21 cellular contexts compared by ENCODE assay signal in the genomic region with DNA sequence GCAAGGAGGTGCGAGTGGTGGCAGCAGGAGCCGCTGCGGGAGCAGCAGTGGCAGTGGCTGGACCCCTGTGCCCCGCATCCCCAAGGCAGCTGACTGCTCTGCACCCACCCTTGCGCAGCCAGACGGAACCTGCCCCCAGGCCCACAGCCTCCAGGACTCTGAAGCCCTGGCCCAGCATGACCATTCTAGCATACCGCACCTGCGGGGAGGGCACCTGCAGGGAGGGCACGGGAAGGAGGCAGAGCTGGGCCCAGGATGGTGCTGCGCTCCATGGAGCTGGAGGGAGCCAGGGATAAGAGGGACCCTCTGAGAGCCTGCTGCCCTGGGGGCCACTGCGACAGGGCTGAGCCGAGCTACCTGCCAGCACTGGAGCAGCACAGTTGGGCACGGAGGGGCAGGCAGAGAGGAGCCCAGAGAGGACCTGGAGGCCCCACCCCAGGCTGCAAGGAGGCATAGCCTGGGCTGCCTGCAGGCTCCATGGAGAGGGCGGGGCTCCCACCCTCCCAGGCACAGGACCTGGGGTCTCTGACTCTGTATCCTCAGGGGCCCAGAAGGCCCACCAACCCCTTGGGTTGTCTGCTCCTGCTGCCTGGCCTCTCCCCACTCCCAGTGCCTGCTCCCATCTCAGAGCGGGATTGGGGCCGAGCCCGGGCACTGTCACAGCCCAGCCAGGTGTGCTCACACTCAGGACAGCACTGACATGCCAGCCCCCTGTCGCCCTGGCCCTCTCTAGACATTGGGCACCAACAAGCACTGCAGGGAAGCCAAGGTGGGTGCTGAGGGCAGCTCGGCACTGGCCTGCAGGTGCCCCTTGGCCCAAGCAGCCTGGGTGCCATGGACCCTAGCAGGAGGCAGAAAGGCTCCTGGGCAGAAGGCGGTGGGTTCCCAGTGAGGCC.
"Had no signal": no experiment of that assay in that cellular context is flagged by ENCODE, and none has a peak within 500 bp of the region (broad histone marks: within the 10 kb centered on the region; RNA-seq: fewer than 3 reads in every experiment).

No MANE protein-coding gene starts in this region.

- H3K4me1 Mint-ChIP-seq: activated naive CD4-positive, alpha-beta T cell treated with anti-CD3 and anti-CD28 coated beads, Interleukin-2, amount 50 U/mL, for 24 hours had no signal

- H3K27ac Mint-ChIP-seq: activated CD8-positive, alpha-beta T cell treated with anti-CD3 and anti-CD28 coated beads, Interleukin-2, amount 10 ng/mL, durations not matched to agents 7 days and 5 days; activated naive CD4-positive, alpha-beta T cell treated with anti-CD3 and anti-CD28 coated beads, Interleukin-2, amount 50 U/mL, for 24 hours; stimulated activated naive CD8-positive, alpha-beta T cell treated with anti-CD3 and anti-CD28 coated beads, Interleukin-15, Interleukin-2, amounts not matched to agents 100 ng/mL and 50 ng/mL, for 24 hours; T-helper 1 cell treated with Interleukin-12 subunit alpha and Interleukin-12 subunit beta and Interleukin-4 antibody, amounts not matched to agents 30 μg/mL and 1 μg/mL, for 36 hours had no signal

- H3K36me3 ChIP-seq: ascending aorta, brain microvascular endothelial cell, tibial artery, uterus had no signal

- H3K27ac ChIP-seq: ascending aorta, brain microvascular endothelial cell, foreskin keratinocyte, tibial artery, uterus, VCaP had no signal

- H3K27me3 ChIP-seq: ascending aorta, brain microvascular endothelial cell, foreskin keratinocyte, tibial artery, uterus had no signal

- DNase-seq: activated CD4-positive, alpha-beta T cell treated with anti-CD3 and anti-CD28 coated beads for 1 hour; activated CD4-positive, alpha-beta T cell treated with anti-CD3 and anti-CD28 coated beads, Interleukin-2, amount 50 U/mL, for 1 hour; activated CD8-positive, alpha-beta T cell treated with anti-CD3 and anti-CD28 coated beads, Interleukin-2, amount 10 ng/mL, durations not matched to agents 7 days and 5 days; activated gamma-delta T cell treated with Interleukin-2 at 50 U/mL for 16 hours; brain microvascular endothelial cell; caudate nucleus; dermis blood vessel endothelial cell; effector CD8-positive, alpha-beta T cell; foreskin keratinocyte; kidney glomerular epithelial cell; left ventricle myocardium superior; mammary epithelial cell; occipital lobe; stimulated activated CD4-positive, alpha-beta T cell treated with anti-CD3 and anti-CD28 coated beads, Interleukin-4, amount 100 ng/mL, for 1 hour; tibial artery; uterus had no signal

- H3K4me3 ChIP-seq: ascending aorta, tibial artery, uterus had no signal

- H3K9me3 ChIP-seq: ascending aorta, tibial artery, uterus had no signal

- ATAC-seq: activated CD8-positive, alpha-beta T cell treated with anti-CD3 and anti-CD28 coated beads, Interleukin-2, amount 10 ng/mL, durations not matched to agents 7 days and 5 days; foreskin keratinocyte; left ventricle myocardium superior had no signal

- H3K9me3 Mint-ChIP-seq: activated naive CD4-positive, alpha-beta T cell treated with anti-CD3 and anti-CD28 coated beads, Interleukin-2, amount 50 U/mL, for 24 hours; T-helper 1 cell treated with Interleukin-12 subunit alpha and Interleukin-12 subunit beta and Interleukin-4 antibody, amounts not matched to agents 30 μg/mL and 1 μg/mL, for 36 hours had no signal

- H3K4me1 ChIP-seq: ascending aorta, foreskin keratinocyte, tibial artery, uterus had no signal

- H3K36me3 Mint-ChIP-seq: activated naive CD4-positive, alpha-beta T cell treated with anti-CD3 and anti-CD28 coated beads, Interleukin-2, amount 50 U/mL, for 24 hours had no signal

- H3K4me3 Mint-ChIP-seq: activated CD8-positive, alpha-beta T cell treated with anti-CD3 and anti-CD28 coated beads, Interleukin-2, amount 10 ng/mL, durations not matched to agents 7 days and 5 days; activated naive CD4-positive, alpha-beta T cell treated with anti-CD3 and anti-CD28 coated beads, Interleukin-2, amount 50 U/mL, for 24 hours; stimulated activated naive CD8-positive, alpha-beta T cell treated with anti-CD3 and anti-CD28 coated beads, Interleukin-15, Interleukin-2, amounts not matched to agents 100 ng/mL and 50 ng/mL, for 24 hours; T-helper 1 cell treated with Interleukin-12 subunit alpha and Interleukin-12 subunit beta and Interleukin-4 antibody, amounts not matched to agents 30 μg/mL and 1 μg/mL, for 36 hours had no signal
